In genomic region chr12:1917172-1918070, GRCh38 we compare ENCODE assay signal across 1 cellular context.
TF ChIP-seq lines count a peak whose summit lies in the region.

No MANE protein-coding gene starts in this region.

TF ChIP-seq in WTC11, 78 proteins besides CTCF, POLR2A, EP300 and RAD21 (continued from another document):
- TF ChIP-seq ZNF512 (CRISPR knock-in tag; IDR thresholded peaks at IDR 0.05; ENCODE audit: borderline replicate concordance), result no peak
- no peak for TF ChIP-seq PREB (CRISPR knock-in tag; IDR thresholded peaks at IDR 0.05; ENCODE audit: borderline replicate concordance)
